9 cellular contexts compared by ENCODE assay signal in the genomic region with DNA sequence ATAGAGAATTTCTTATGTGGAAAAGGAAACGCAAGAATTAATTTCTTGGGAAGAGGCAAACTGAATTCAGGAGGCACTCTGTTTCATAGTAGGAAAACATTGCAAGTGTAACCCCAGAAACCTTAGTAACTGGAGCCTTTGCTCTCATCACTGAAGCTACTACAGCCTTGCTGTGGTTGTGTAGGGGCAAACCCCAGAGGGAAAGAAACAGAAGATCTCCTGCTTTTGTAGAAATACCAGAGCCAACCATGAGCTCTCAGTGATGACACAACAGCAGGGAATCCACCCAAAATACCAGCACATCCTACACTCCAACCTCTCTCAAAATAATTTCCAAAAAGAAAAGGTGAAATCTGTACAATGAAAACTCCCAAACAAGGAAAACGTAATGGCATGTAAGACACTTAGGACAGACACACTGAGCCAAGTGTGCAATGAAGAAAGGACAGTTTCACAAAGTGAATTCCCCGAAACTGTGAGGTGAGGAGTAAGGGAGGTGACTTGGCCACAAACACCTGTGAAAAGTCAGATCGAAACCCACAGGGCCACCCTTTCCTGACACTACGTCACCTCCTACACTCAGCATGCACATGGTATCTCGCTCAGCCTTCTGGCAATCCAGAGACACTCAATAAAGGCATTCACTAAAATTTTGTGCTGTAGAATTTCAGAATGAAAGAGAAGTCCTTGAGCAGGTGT. TPM values are rescaled to one million over a fixed set of nuclear protein-coding genes. Genes with fewer than 3 reads are reported as not detected.
A peak's percentile ranks its signal among the peaks of the same experiment; 100 is the strongest.
DNase-seq lines count a peak whose midpoint lies in the region; ATAC-seq, FAIRE-seq and TF ChIP-seq lines count a peak whose summit lies in the region.
"Had no signal": no experiment of that assay in that cellular context is flagged by ENCODE, and none has a peak within 500 bp of the region (broad histone marks: within the 10 kb centered on the region; RNA-seq: fewer than 3 reads in every experiment).

No MANE protein-coding gene starts in this region.

- DNase-seq in kidney (peak; percentile 31), NCI-H748 (lab: John Stamatoyannopoulos, UW; ENCODE audit: unreplicated experiment) (no peak), DMS153 (lab: John Stamatoyannopoulos, UW) (no peak), Right ventricle myocardium superior (no peak), cortex of kidney (lab: John Stamatoyannopoulos, UW) (no peak)

- no peak overlapping the region for H3K9ac ChIP-seq in kidney (ENCODE audit: low read length in 2 of 2)

- ATAC-seq in GM18498 (IDR thresholded peaks at IDR 0.05; ENCODE audit: unreplicated experiment) (peak; percentile 99), HG02642 (IDR thresholded peaks at IDR 0.05; ENCODE audit: poor library complexity, unreplicated experiment) (peak; percentile 98), Right ventricle myocardium superior (ENCODE audit: poor library complexity) (no peak)

- H3K4me1 ChIP-seq in kidney (ENCODE audit: control insufficient read depth in 1 of 2, insufficient read depth in 1 of 2, low read depth in 1 of 2, low read length in 2 of 2): no peaks in the 10 kb centered on the region

- no peak overlapping the region for H3K4me3 ChIP-seq in kidney (ENCODE audit: low read length in 2 of 2)

- FAIRE-seq in kidney (lab: Jason Lieb, UNC): no peak

- H3K27ac ChIP-seq in VCaP: peak overlapping the region; percentile 81
- H3K27ac ChIP-seq in kidney (ENCODE audit: low read depth in 2 of 2, low read length in 2 of 2): no peak overlapping the region

- TF ChIP-seq CTCF in VCaP (conservative IDR thresholded peaks at IDR 0.05) (no peak), kidney (IDR thresholded peaks at IDR 0.05; ENCODE audit: borderline replicate concordance, extremely low read depth, insufficient read depth) (no peak)

- H3K36me3 ChIP-seq in kidney (ENCODE audit: control insufficient read depth in 1 of 2, insufficient read depth in 2 of 2, low read length in 2 of 2): no peaks in the 10 kb centered on the region

- intact Hi-C loops in kidney (cut with DNase I) (no loop called here), Right ventricle myocardium superior (cut with DNase I) (no loop called here)

- no peaks in the 10 kb centered on the region for H3K9me3 ChIP-seq in kidney (ENCODE audit: control insufficient read depth in 1 of 2, low read length in 2 of 2)

RNA-seq across cellular contexts. Expression of a gene that starts 8.5 kb away (rescaled TPM):
- 1.4 TPM for total RNA-seq in kidney
- 2.1 TPM for polyA plus RNA-seq in kidney (ENCODE audit: insufficient read depth, low read depth, low replicate concordance)
- 3.0 TPM for total RNA-seq in Right ventricle myocardium superior

RNA-seq across cellular contexts. Expression of a gene that starts 40.4 kb away (rescaled TPM):
- total RNA-seq in kidney: not detected
- polyA plus RNA-seq in kidney (ENCODE audit: insufficient read depth, low read depth, low replicate concordance): not detected
- not detected for total RNA-seq in Right ventricle myocardium superior
- polyA plus RNA-seq: adipose tissue had no signal

RNA-seq across cellular contexts. Expression of a gene that starts 53.6 kb away (rescaled TPM):
- not detected for total RNA-seq in kidney
- polyA plus RNA-seq in kidney (ENCODE audit: insufficient read depth, low read depth, low replicate concordance): not detected
- total RNA-seq in Right ventricle myocardium superior: not detected
